Comparison of ENCODE assay signal across 23 cellular contexts in genomic region chr6:14783594-14783993, GRCh38.
DNase-seq lines count a peak whose midpoint lies in the region; ATAC-seq, FAIRE-seq and TF ChIP-seq lines count a peak whose summit lies in the region.
"Had no signal": no experiment of that assay in that cellular context is flagged by ENCODE, and none has a peak within 500 bp of the region (broad histone marks: within the 10 kb centered on the region; RNA-seq: fewer than 3 reads in every experiment).

No MANE protein-coding gene starts in this region.

- WGBS in HUES64, result 97% methylated on average over 35 of the region's 35 CpGs
- WGBS in testis, 2 donors, result 62 to 92% methylated on average over 10 to 35 of the region's 35 CpGs

- H3K9me3 ChIP-seq in HUES64 (ENCODE audit: insufficient read depth, low read depth, low read length), result no peaks in the 10 kb centered on the region
- no peaks in the 10 kb centered on the region for H3K9me3 ChIP-seq in kidney (ENCODE audit: control insufficient read depth in 1 of 2, low read length in 2 of 2)
- no peaks in the 10 kb centered on the region for H3K9me3 ChIP-seq in testis

- no peak for ATAC-seq in GM19397 (IDR thresholded peaks at IDR 0.05; ENCODE audit: unreplicated experiment)
- ATAC-seq: HCT116 had no signal

- H3K4me1 Mint-ChIP-seq in CD14-positive monocyte, result peaks cover 11% of the 10 kb centered on the region

- H3K9ac ChIP-seq in HUES64 (ENCODE audit: low read depth, low read length) (no peak overlapping the region), kidney (ENCODE audit: low read length in 2 of 2) (no peak overlapping the region)
- H3K9ac ChIP-seq: BLaER1 had no signal

- no peak overlapping the region for H3K4me3 Mint-ChIP-seq in CD14-positive monocyte
- H3K4me3 Mint-ChIP-seq: B cell; CD8-positive, alpha-beta memory T cell had no signal

- TF ChIP-seq CTCF in kidney (IDR thresholded peaks at IDR 0.05; ENCODE audit: borderline replicate concordance, extremely low read depth, insufficient read depth) (no peak), testis (IDR thresholded peaks at IDR 0.05) (no peak), CD14-positive monocyte (IDR thresholded peaks at IDR 0.05) (no peak)

- H3K9me3 Mint-ChIP-seq in CD14-positive monocyte, result peaks cover 0 to 8% (median 4%) of the 10 kb centered on the region in 7 donors
- H3K9me3 Mint-ChIP-seq: CD4-positive, alpha-beta T cell had no signal

- H3K36me3 ChIP-seq in HUES64 (ENCODE audit: insufficient read depth, low read length) (no peaks in the 10 kb centered on the region), kidney (ENCODE audit: control insufficient read depth in 1 of 2, insufficient read depth in 2 of 2, low read length in 2 of 2) (no peaks in the 10 kb centered on the region), testis (ENCODE audit: low read depth, missing control alignments) (no peaks in the 10 kb centered on the region)
- H3K36me3 ChIP-seq: BLaER1 had no signal

- intact Hi-C loops in kidney (cut with DNase I) (no loop called here), testis (cut with DNase I; ENCODE audit: low total_unique reads) (no loop called here), CD14-positive monocyte (cut with micrococcal nuclease) (no loop called here)

- peaks cover 0 to 2% (median 0%) of the 10 kb centered on the region in 3 donors for H3K27me3 Mint-ChIP-seq in CD14-positive monocyte (ENCODE audit: low read depth in 3 of 3)
- H3K27me3 Mint-ChIP-seq: B cell; CD4-positive, alpha-beta T cell had no signal

- peaks cover 0 to 2% of the 10 kb centered on the region in 2 donors for H3K36me3 Mint-ChIP-seq in CD14-positive monocyte
- H3K36me3 Mint-ChIP-seq: CD8-positive, alpha-beta memory T cell had no signal

- peaks cover 41% of the 10 kb centered on the region for H3K4me1 ChIP-seq in HUES64 (ENCODE audit: insufficient read depth, low read length)
- no peaks in the 10 kb centered on the region for H3K4me1 ChIP-seq in kidney (ENCODE audit: control insufficient read depth in 1 of 2, insufficient read depth in 1 of 2, low read depth in 1 of 2, low read length in 2 of 2)
- no peaks in the 10 kb centered on the region for H3K4me1 ChIP-seq in testis

- H3K27me3 ChIP-seq in HUES64 (ENCODE audit: insufficient read depth, low read length), result no peaks in the 10 kb centered on the region
- no peaks in the 10 kb centered on the region for H3K27me3 ChIP-seq in testis
- H3K27me3 ChIP-seq: BLaER1 had no signal

- TF ChIP-seq POLR2A in testis (IDR thresholded peaks at IDR 0.05), result no peak

- DNase-seq in activated gamma-delta T cell (lab: John Stamatoyannopoulos, UW) (peak; percentile 15), activated gamma-delta T cell treated with Interleukin-2 at 50 U/mL for 16 hours (no peak), kidney (peak; percentile 69), testis (no peak), NCI-H748 (lab: John Stamatoyannopoulos, UW; ENCODE audit: unreplicated experiment) (no peak), CD14-positive monocyte (ENCODE audit: low spot score) (no peak)
- DNase-seq: CD4-positive, alpha-beta T cell; CD8-positive, alpha-beta memory T cell; DMS53; DMS79 treated with DMSO at 0.1 percent for 48 hours; GF-D8; GOT3; H7 had no signal

- FAIRE-seq in kidney (lab: Jason Lieb, UNC), result no peak
- FAIRE-seq: A204.1, GM12891, GM18507 had no signal

- H3K27ac ChIP-seq in HUES64 (ENCODE audit: low read depth, low read length) (peak overlapping the region; percentile 95; the same call in 1 of the 2 replicates), kidney (ENCODE audit: low read depth in 2 of 2, low read length in 2 of 2) (no peak overlapping the region), testis (no peak overlapping the region)
- H3K27ac ChIP-seq: 22Rv1, BLaER1, C4-2B had no signal

- H3K4me3 ChIP-seq in HUES64 (ENCODE audit: low read length) (no peak overlapping the region), kidney (ENCODE audit: low read length in 2 of 2) (no peak overlapping the region), testis (peak overlapping the region; percentile 29 to 53)
- H3K4me3 ChIP-seq: BLaER1 had no signal

- H3K27ac Mint-ChIP-seq in CD14-positive monocyte, result no peak overlapping the region
- H3K27ac Mint-ChIP-seq: B cell; CD8-positive, alpha-beta memory T cell had no signal

Comparison
In these comparisons a context has a peak if more than half of its experiments do, and no peak if none do; other contexts are left out.
1. DNase-seq: peak in activated gamma-delta T cell (single experiment) and kidney (single experiment); none in activated gamma-delta T cell treated with Interleukin-2 at 50 U/mL for 16 hours (single experiment), testis (single experiment), NCI-H748 (single experiment) and CD14-positive monocyte (single experiment).
2. H3K4me3 ChIP-seq: peak in testis (2 of 2); none in HUES64 (single experiment) and kidney (0 of 2).